Comparison of ENCODE assay signal across 20 cellular contexts in genomic region chr9:78985084-78985738, GRCh38.
DNase-seq lines count a peak whose midpoint lies in the region; ATAC-seq, FAIRE-seq and TF ChIP-seq lines count a peak whose summit lies in the region.
"Had no signal": no experiment of that assay in that cellular context is flagged by ENCODE, and none has a peak within 500 bp of the region (broad histone marks: within the 10 kb centered on the region; RNA-seq: fewer than 3 reads in every experiment).

No MANE protein-coding gene starts in this region.

- no peak overlapping the region for H3K27ac Mint-ChIP-seq in nephron progenitor cell
- H3K27ac Mint-ChIP-seq: activated T-helper 2 cell treated with anti-CD3 and anti-CD28 coated beads, Interferon-gamma antibody, Interleukin-2, Interleukin-4, amounts not matched to agents 10 μg/mL and 5 μg/mL and 100 μg/mL, durations not matched to agents 14 hours and 24 hours and 36 hours; memory B cell; natural killer cell treated with Interleukin-12 subunit alpha and Interleukin-12 subunit beta and Interleukin-15 and Interleukin-18, amount 100 ng/mL, for 72 hours had no signal

- H3K27me3 Mint-ChIP-seq in nephron progenitor cell (ENCODE audit: low read depth, poor library complexity), result no peaks in the 10 kb centered on the region
- H3K27me3 Mint-ChIP-seq: memory B cell; natural killer cell treated with Interleukin-12 subunit alpha and Interleukin-12 subunit beta and Interleukin-15 and Interleukin-18, amount 100 ng/mL, for 72 hours had no signal

- POLR2A ChIA-PET in RWPE1 (lab: Yijun Ruan, JAX; ENCODE audit: low non-redundant PET), result no interaction called here

- no peak overlapping the region for H3K4me3 ChIP-seq in colonic mucosa
- H3K4me3 ChIP-seq: gastroesophageal sphincter, Peyer's patch, uterus had no signal

- peak; percentile 100 for FAIRE-seq in H54 (lab: Jason Lieb, UNC)

- TF ChIP-seq POLR2A in H54 (IDR thresholded peaks at IDR 0.05; ENCODE audit: low read depth, low read length), result no peak

- H3K4me3 Mint-ChIP-seq in nephron progenitor cell, result no peak overlapping the region
- H3K4me3 Mint-ChIP-seq: memory B cell; natural killer cell treated with Interleukin-12 subunit alpha and Interleukin-12 subunit beta and Interleukin-15 and Interleukin-18, amount 100 ng/mL, for 72 hours had no signal

- H3K9me3 Mint-ChIP-seq in nephron progenitor cell, result peaks cover 11% of the 10 kb centered on the region
- H3K9me3 Mint-ChIP-seq: activated T-helper 2 cell treated with anti-CD3 and anti-CD28 coated beads, Interferon-gamma antibody, Interleukin-2, Interleukin-4, amounts not matched to agents 10 μg/mL and 5 μg/mL and 100 μg/mL, durations not matched to agents 14 hours and 24 hours and 36 hours; memory B cell; natural killer cell treated with Interleukin-12 subunit alpha and Interleukin-12 subunit beta and Interleukin-15 and Interleukin-18, amount 100 ng/mL, for 72 hours had no signal

- H3K27ac ChIP-seq in colonic mucosa, result no peak overlapping the region
- no peak overlapping the region for H3K27ac ChIP-seq in RWPE1
- H3K27ac ChIP-seq: gastroesophageal sphincter, Peyer's patch, uterus, VCaP had no signal

- no peak for TF ChIP-seq CTCF in colonic mucosa (IDR thresholded peaks at IDR 0.05)
- TF ChIP-seq CTCF in omental fat pad (IDR thresholded peaks at IDR 0.05), result no peak
- no peak for TF ChIP-seq CTCF in RWPE1 (conservative IDR thresholded peaks at IDR 0.05; ENCODE audit: low read depth)
- no peak for TF ChIP-seq CTCF in nephron progenitor cell (IDR thresholded peaks at IDR 0.05)

- intact Hi-C loops in colonic mucosa (cut with DNase I), result no loop called here

- no peaks in the 10 kb centered on the region for H3K36me3 Mint-ChIP-seq in nephron progenitor cell (ENCODE audit: low read depth)
- H3K36me3 Mint-ChIP-seq: memory B cell; natural killer cell treated with Interleukin-12 subunit alpha and Interleukin-12 subunit beta and Interleukin-15 and Interleukin-18, amount 100 ng/mL, for 72 hours had no signal

- H3K4me1 Mint-ChIP-seq in nephron progenitor cell, result no peaks in the 10 kb centered on the region
- H3K4me1 Mint-ChIP-seq: memory B cell had no signal

- ATAC-seq in omental fat pad (ENCODE audit: low FRiP score), result no peak
- ATAC-seq: gastroesophageal sphincter; natural killer cell treated with Interleukin-12 subunit alpha and Interleukin-12 subunit beta and Interleukin-15 and Interleukin-18, amount 100 ng/mL, for 72 hours had no signal

- CTCF ChIA-PET in RWPE1 (lab: Yijun Ruan, JAX), result no interaction called here

- H3K9me3 ChIP-seq in colonic mucosa, result peaks cover 3% of the 10 kb centered on the region
- H3K9me3 ChIP-seq: gastroesophageal sphincter, Peyer's patch, uterus had no signal

- H3K9ac ChIP-seq in colonic mucosa (ENCODE audit: low read depth in 2 of 2, low read length in 2 of 2), result no peak overlapping the region

- DNase-seq in A172 (ENCODE audit: low spot score) (peak; percentile 82), H54 (ENCODE audit: insufficient read length, low spot score) (no peak), NCI-H345 treated with DMSO at 0.1 percent for 48 hours (lab: John Stamatoyannopoulos, UW; ENCODE audit: unreplicated experiment) (peak; percentile 40), fibroblast of peridontal ligament (ENCODE audit: extremely low read depth) (peak; percentile 13), colonic mucosa (no peak), omental fat pad (ENCODE audit: low spot score) (no peak), RWPE1 (ENCODE audit: low spot score) (no peak), nephron progenitor cell (no peak)
- DNase-seq: amniotic stem cell; GOT3; Karpas-422; NCI-H187 treated with DMSO at 0.1 percent for 48 hours; Peyer's patch; stimulated activated CD4-positive, alpha-beta T cell treated with anti-CD3 and anti-CD28 coated beads, Interleukin-2, amount 100 ng/mL, for 24 hours; uterus had no signal

- no peaks in the 10 kb centered on the region for H3K27me3 ChIP-seq in colonic mucosa
- H3K27me3 ChIP-seq: gastroesophageal sphincter, Peyer's patch, uterus had no signal

- H3K4me1 ChIP-seq in colonic mucosa, result no peaks in the 10 kb centered on the region
- H3K4me1 ChIP-seq: gastroesophageal sphincter, Peyer's patch, uterus had no signal

- no peaks in the 10 kb centered on the region for H3K36me3 ChIP-seq in colonic mucosa
- H3K36me3 ChIP-seq: gastroesophageal sphincter, Peyer's patch, uterus had no signal

Comparison
In these comparisons a context has a peak if more than half of its experiments do, and no peak if none do; other contexts are left out.
1. DNase-seq: peak in A172 (single experiment), NCI-H345 treated with DMSO at 0.1 percent for 48 hours (single experiment) and fibroblast of peridontal ligament (single experiment); none in H54 (single experiment), colonic mucosa (single experiment), omental fat pad (single experiment), RWPE1 (single experiment) and nephron progenitor cell (single experiment).